In genomic region chr18:21949326-21950015, GRCh38 we compare ENCODE assay signal across 1 cellular context.
A peak's percentile ranks its signal among the peaks of the same experiment; 100 is the strongest.
TF ChIP-seq lines count a peak whose summit lies in the region.

No MANE protein-coding gene starts in this region.

TF ChIP-seq in K562, 482 proteins besides CTCF, POLR2A, EP300 and RAD21:
- TF ChIP-seq TBP (optimal IDR thresholded peaks at IDR 0.05; ENCODE audit: low read depth, low read length) (no peak), TEAD4 (IDR thresholded peaks at IDR 0.05; ENCODE audit: low read length) (no peak), TEAD4 (CRISPR knock-in tag; IDR thresholded peaks at IDR 0.05; ENCODE audit: borderline replicate concordance) (no peak), CEBPB (tag; IDR thresholded peaks at IDR 0.05) (0 out of 2 replicates have a peak, but pooled peaks have one; percentile 14), YBX1 (IDR thresholded peaks at IDR 0.05) (no peak)
- TF ChIP-seq, protein P1, sequence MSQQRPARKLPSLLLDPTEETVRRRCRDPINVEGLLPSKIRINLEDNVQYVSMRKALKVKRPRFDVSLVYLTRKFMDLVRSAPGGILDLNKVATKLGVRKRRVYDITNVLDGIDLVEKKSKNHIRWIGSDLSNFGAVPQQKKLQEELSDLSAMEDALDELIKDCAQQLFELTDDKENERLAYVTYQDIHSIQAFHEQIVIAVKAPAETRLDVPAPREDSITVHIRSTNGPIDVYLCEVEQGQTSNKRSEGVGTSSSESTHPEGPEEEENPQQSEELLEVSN (IDR thresholded peaks at IDR 0.05; ENCODE audit: borderline replicate concordance in 1 of 2, extremely low read depth in 1 of 2, insufficient read depth in 1 of 2, insufficient read length in 1 of 2, low read depth in 1 of 2, low read length in 1 of 2, poor library complexity in 1 of 2, severe bottlenecking in 1 of 2): no peak
